Comparison of ENCODE assay signal across 8 cellular contexts in genomic region chr4:185005209-185005819, GRCh38. TPM values are rescaled to one million over a fixed set of nuclear protein-coding genes. Genes with fewer than 3 reads are reported as not detected.
DNase-seq lines count a peak whose midpoint lies in the region; ATAC-seq, FAIRE-seq and TF ChIP-seq lines count a peak whose summit lies in the region.

No MANE protein-coding gene starts in this region.

- peak overlapping the region; percentile 61 to 72 (median 67) for H3K4me3 Mint-ChIP-seq in nephron

- peak overlapping the region in 1 of 3 experiments; percentile 1 for H3K27ac Mint-ChIP-seq in nephron

- peaks cover 7% of the 10 kb centered on the region for H3K4me1 Mint-ChIP-seq in nephron

- DNase-seq in DMS53 treated with DMSO at 0.1 percent for 48 hours (lab: John Stamatoyannopoulos, UW; ENCODE audit: unreplicated experiment) = peak; percentile 71
- peak; percentile 54 for DNase-seq in Jurkat, Clone E6-1 (ENCODE audit: low read depth, low spot score)
- peak; percentile 4 for DNase-seq in RCC 7860 (ENCODE audit: low spot score)
- peak; percentile 86 to 88 for DNase-seq in activated T-cell treated with anti-CD3 and anti-CD28 coated beads, Interleukin-2, amount 50 U/mL, for 48 hours
- peak; percentile 77 for DNase-seq in fibroblast of mammary gland (ENCODE audit: low read depth)
- DNase-seq in stimulated activated naive CD4-positive, alpha-beta T cell treated with Interleukin-2 at 50 U/mL for 16 hours (lab: John Stamatoyannopoulos, UW) = peak; percentile 77

- TF ChIP-seq CTCF in fibroblast of mammary gland (conservative IDR thresholded peaks at IDR 0.05; ENCODE audit: control insufficient read depth, insufficient read depth, low read depth, low read length) (peak; percentile 88), nephron (IDR thresholded peaks at IDR 0.05; ENCODE audit: unreplicated experiment in 3 of 3) (peak; percentile 88 to 96 (median 93))

- peaks cover 91% of the 10 kb centered on the region for H3K27me3 Mint-ChIP-seq in nephron (ENCODE audit: low read depth)

- peak; percentile 90 for ATAC-seq in GM21619 (IDR thresholded peaks at IDR 0.05; ENCODE audit: unreplicated experiment)

- no peak for FAIRE-seq in RCC 7860 (lab: Jason Lieb, UNC)

- no peaks in the 10 kb centered on the region for H3K36me3 Mint-ChIP-seq in nephron (ENCODE audit: low read depth)

- peak overlapping the region; percentile 23 for H3K4me3 ChIP-seq in Jurkat, Clone E6-1 (ENCODE audit: low read length)
- H3K4me3 ChIP-seq in fibroblast of mammary gland (ENCODE audit: control insufficient read depth, low read depth, low read length) = peak overlapping the region; percentile 15

- H3K9me3 Mint-ChIP-seq in nephron = peaks cover 4% of the 10 kb centered on the region

RNA-seq across cellular contexts. Expression of gene HELT, which starts 13.0 kb away (rescaled TPM):
- not detected for polyA plus RNA-seq in Jurkat, Clone E6-1 (2012; ENCODE audit: insufficient read depth, insufficient read length)

Comparison
In these comparisons a context has a peak if more than half of its experiments do, and no peak if none do; other contexts are left out.
1. Peak in every context shown above with its lines: DNase-seq, ATAC-seq and H3K4me3 ChIP-seq.
2. DNase-seq: peak in every context shown above with its lines; median percentile 87 in activated T-cell treated with anti-CD3 and anti-CD28 coated beads, Interleukin-2, amount 50 U/mL, for 48 hours; 77 in fibroblast of mammary gland; 77 in stimulated activated naive CD4-positive, alpha-beta T cell treated with Interleukin-2 at 50 U/mL for 16 hours; 71 in DMS53 treated with DMSO at 0.1 percent for 48 hours; 54 in Jurkat, Clone E6-1; 4 in RCC 7860.